ENCODE assay signal across 1 cellular context in genomic region chr2:3605013-3605961, GRCh38.
TF ChIP-seq lines count a peak whose summit lies in the region.

No MANE protein-coding gene starts in this region.

TF ChIP-seq in K562, 482 proteins besides CTCF, POLR2A, EP300 and RAD21 (continued from another document and continues in another):
- TF ChIP-seq, protein P1, sequence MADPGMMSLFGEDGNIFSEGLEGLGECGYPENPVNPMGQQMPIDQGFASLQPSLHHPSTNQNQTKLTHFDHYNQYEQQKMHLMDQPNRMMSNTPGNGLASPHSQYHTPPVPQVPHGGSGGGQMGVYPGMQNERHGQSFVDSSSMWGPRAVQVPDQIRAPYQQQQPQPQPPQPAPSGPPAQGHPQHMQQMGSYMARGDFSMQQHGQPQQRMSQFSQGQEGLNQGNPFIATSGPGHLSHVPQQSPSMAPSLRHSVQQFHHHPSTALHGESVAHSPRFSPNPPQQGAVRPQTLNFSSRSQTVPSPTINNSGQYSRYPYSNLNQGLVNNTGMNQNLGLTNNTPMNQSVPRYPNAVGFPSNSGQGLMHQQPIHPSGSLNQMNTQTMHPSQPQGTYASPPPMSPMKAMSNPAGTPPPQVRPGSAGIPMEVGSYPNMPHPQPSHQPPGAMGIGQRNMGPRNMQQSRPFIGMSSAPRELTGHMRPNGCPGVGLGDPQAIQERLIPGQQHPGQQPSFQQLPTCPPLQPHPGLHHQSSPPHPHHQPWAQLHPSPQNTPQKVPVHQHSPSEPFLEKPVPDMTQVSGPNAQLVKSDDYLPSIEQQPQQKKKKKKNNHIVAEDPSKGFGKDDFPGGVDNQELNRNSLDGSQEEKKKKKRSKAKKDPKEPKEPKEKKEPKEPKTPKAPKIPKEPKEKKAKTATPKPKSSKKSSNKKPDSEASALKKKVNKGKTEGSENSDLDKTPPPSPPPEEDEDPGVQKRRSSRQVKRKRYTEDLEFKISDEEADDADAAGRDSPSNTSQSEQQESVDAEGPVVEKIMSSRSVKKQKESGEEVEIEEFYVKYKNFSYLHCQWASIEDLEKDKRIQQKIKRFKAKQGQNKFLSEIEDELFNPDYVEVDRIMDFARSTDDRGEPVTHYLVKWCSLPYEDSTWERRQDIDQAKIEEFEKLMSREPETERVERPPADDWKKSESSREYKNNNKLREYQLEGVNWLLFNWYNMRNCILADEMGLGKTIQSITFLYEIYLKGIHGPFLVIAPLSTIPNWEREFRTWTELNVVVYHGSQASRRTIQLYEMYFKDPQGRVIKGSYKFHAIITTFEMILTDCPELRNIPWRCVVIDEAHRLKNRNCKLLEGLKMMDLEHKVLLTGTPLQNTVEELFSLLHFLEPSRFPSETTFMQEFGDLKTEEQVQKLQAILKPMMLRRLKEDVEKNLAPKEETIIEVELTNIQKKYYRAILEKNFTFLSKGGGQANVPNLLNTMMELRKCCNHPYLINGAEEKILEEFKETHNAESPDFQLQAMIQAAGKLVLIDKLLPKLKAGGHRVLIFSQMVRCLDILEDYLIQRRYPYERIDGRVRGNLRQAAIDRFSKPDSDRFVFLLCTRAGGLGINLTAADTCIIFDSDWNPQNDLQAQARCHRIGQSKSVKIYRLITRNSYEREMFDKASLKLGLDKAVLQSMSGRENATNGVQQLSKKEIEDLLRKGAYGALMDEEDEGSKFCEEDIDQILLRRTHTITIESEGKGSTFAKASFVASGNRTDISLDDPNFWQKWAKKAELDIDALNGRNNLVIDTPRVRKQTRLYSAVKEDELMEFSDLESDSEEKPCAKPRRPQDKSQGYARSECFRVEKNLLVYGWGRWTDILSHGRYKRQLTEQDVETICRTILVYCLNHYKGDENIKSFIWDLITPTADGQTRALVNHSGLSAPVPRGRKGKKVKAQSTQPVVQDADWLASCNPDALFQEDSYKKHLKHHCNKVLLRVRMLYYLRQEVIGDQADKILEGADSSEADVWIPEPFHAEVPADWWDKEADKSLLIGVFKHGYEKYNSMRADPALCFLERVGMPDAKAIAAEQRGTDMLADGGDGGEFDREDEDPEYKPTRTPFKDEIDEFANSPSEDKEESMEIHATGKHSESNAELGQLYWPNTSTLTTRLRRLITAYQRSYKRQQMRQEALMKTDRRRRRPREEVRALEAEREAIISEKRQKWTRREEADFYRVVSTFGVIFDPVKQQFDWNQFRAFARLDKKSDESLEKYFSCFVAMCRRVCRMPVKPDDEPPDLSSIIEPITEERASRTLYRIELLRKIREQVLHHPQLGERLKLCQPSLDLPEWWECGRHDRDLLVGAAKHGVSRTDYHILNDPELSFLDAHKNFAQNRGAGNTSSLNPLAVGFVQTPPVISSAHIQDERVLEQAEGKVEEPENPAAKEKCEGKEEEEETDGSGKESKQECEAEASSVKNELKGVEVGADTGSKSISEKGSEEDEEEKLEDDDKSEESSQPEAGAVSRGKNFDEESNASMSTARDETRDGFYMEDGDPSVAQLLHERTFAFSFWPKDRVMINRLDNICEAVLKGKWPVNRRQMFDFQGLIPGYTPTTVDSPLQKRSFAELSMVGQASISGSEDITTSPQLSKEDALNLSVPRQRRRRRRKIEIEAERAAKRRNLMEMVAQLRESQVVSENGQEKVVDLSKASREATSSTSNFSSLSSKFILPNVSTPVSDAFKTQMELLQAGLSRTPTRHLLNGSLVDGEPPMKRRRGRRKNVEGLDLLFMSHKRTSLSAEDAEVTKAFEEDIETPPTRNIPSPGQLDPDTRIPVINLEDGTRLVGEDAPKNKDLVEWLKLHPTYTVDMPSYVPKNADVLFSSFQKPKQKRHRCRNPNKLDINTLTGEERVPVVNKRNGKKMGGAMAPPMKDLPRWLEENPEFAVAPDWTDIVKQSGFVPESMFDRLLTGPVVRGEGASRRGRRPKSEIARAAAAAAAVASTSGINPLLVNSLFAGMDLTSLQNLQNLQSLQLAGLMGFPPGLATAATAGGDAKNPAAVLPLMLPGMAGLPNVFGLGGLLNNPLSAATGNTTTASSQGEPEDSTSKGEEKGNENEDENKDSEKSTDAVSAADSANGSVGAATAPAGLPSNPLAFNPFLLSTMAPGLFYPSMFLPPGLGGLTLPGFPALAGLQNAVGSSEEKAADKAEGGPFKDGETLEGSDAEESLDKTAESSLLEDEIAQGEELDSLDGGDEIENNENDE (IDR thresholded peaks at IDR 0.05; ENCODE audit: low read depth, low read length), result no peak
- TF ChIP-seq, protein P2, sequence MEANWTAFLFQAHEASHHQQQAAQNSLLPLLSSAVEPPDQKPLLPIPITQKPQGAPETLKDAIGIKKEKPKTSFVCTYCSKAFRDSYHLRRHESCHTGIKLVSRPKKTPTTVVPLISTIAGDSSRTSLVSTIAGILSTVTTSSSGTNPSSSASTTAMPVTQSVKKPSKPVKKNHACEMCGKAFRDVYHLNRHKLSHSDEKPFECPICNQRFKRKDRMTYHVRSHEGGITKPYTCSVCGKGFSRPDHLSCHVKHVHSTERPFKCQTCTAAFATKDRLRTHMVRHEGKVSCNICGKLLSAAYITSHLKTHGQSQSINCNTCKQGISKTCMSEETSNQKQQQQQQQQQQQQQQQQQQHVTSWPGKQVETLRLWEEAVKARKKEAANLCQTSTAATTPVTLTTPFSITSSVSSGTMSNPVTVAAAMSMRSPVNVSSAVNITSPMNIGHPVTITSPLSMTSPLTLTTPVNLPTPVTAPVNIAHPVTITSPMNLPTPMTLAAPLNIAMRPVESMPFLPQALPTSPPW (CRISPR knock-in tag; IDR thresholded peaks at IDR 0.05), result peak; percentile 94
- TF ChIP-seq, protein P3, sequence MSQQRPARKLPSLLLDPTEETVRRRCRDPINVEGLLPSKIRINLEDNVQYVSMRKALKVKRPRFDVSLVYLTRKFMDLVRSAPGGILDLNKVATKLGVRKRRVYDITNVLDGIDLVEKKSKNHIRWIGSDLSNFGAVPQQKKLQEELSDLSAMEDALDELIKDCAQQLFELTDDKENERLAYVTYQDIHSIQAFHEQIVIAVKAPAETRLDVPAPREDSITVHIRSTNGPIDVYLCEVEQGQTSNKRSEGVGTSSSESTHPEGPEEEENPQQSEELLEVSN (IDR thresholded peaks at IDR 0.05; ENCODE audit: borderline replicate concordance in 1 of 2, extremely low read depth in 1 of 2, insufficient read depth in 1 of 2, insufficient read length in 1 of 2, low read depth in 1 of 2, low read length in 1 of 2, poor library complexity in 1 of 2, severe bottlenecking in 1 of 2), result peak in 1 of 2 experiments; percentile 69
- no peak for TF ChIP-seq ATF1 (CRISPR knock-in tag; IDR thresholded peaks at IDR 0.05)
- no peak for TF ChIP-seq ATF1 (tag; IDR thresholded peaks at IDR 0.05)
- no peak for TF ChIP-seq SFPQ (IDR thresholded peaks at IDR 0.05; ENCODE audit: low read depth, low read length)
- TF ChIP-seq HCFC1 (IDR thresholded peaks at IDR 0.05; ENCODE audit: low read depth, low read length), result no peak; the same call in 1 of the 2 replicates
- TF ChIP-seq ZNF609 (CRISPR knock-in tag; IDR thresholded peaks at IDR 0.05; ENCODE audit: borderline replicate concordance), result no peak
- no peak for TF ChIP-seq RBM17 (IDR thresholded peaks at IDR 0.05; ENCODE audit: borderline replicate concordance, low read depth, low read length)
- TF ChIP-seq ATF2 (CRISPR knock-in tag; IDR thresholded peaks at IDR 0.05), result no peak
- no peak for TF ChIP-seq ZNF212 (CRISPR knock-in tag; IDR thresholded peaks at IDR 0.05)
- TF ChIP-seq, protein P4, sequence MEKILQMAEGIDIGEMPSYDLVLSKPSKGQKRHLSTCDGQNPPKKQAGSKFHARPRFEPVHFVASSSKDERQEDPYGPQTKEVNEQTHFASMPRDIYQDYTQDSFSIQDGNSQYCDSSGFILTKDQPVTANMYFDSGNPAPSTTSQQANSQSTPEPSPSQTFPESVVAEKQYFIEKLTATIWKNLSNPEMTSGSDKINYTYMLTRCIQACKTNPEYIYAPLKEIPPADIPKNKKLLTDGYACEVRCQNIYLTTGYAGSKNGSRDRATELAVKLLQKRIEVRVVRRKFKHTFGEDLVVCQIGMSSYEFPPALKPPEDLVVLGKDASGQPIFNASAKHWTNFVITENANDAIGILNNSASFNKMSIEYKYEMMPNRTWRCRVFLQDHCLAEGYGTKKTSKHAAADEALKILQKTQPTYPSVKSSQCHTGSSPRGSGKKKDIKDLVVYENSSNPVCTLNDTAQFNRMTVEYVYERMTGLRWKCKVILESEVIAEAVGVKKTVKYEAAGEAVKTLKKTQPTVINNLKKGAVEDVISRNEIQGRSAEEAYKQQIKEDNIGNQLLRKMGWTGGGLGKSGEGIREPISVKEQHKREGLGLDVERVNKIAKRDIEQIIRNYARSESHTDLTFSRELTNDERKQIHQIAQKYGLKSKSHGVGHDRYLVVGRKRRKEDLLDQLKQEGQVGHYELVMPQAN (IDR thresholded peaks at IDR 0.05; ENCODE audit: borderline replicate concordance), result 0 out of 2 replicates have a peak, but pooled peaks have one; percentile 41
- TF ChIP-seq KDM4B (IDR thresholded peaks at IDR 0.05; ENCODE audit: borderline replicate concordance in 2 of 2, low read depth in 1 of 2), result no peak
- TF ChIP-seq FOS (IDR thresholded peaks at IDR 0.05; ENCODE audit: extremely low read depth, insufficient read length), result no peak
- no peak for TF ChIP-seq RBM14 (IDR thresholded peaks at IDR 0.05; ENCODE audit: borderline replicate concordance, insufficient read depth, low read depth, low read length)
- TF ChIP-seq PTTG1 (tag; IDR thresholded peaks at IDR 0.05; ENCODE audit: low read depth), result no peak
- TF ChIP-seq NUFIP1 (IDR thresholded peaks at IDR 0.05; ENCODE audit: partially characterized antibody), result no peak
- no peak for TF ChIP-seq BRCA1 (IDR thresholded peaks at IDR 0.05)
- no peak for TF ChIP-seq BRCA1 (CRISPR knock-in tag; IDR thresholded peaks at IDR 0.05)
- TF ChIP-seq ZSCAN29 (IDR thresholded peaks at IDR 0.05), result no peak
- TF ChIP-seq NEUROD1 (IDR thresholded peaks at IDR 0.05; ENCODE audit: borderline replicate concordance, low read depth, low read length, partially characterized antibody), result no peak
- TF ChIP-seq KAT7 (CRISPR knock-in tag; IDR thresholded peaks at IDR 0.05; ENCODE audit: borderline replicate concordance), result no peak
- no peak for TF ChIP-seq MEF2D (tag; conservative IDR thresholded peaks at IDR 0.05; ENCODE audit: low read depth)
- no peak for TF ChIP-seq ZNF3 (CRISPR knock-in tag; IDR thresholded peaks at IDR 0.05)
